Comparison of ENCODE assay signal across 13 cellular contexts in the genomic region with DNA sequence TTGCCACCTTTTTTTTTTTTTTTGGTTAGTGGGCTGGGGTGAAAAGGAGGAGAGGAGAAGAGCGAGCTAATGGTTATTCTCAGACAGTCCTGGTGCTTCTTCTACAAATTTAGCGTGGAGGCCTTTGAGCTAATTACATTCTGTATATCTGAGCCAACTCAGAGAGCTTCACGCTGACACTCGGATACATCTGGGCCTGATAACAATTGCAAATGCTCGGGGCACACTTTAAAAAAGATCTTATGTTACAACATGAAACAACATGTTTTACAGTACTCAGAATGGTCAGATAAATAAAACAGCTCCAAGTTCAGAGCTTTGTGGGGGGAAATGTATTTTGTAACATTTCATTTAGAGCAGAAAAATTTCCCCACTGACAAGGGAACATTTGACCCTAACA.
"Had no signal": no experiment of that assay in that cellular context is flagged by ENCODE, and none has a peak within 500 bp of the region (broad histone marks: within the 10 kb centered on the region; RNA-seq: fewer than 3 reads in every experiment).

No MANE protein-coding gene starts in this region.

- DNase-seq: activated CD4-positive, alpha-beta T cell treated with anti-CD3 and anti-CD28 coated beads, Interleukin-2, amount 50 U/mL, for 1 hour; activated naive CD4-positive, alpha-beta T cell treated with anti-CD3 and anti-CD28 coated beads for 36 hours; activated T-cell treated with anti-CD3 and anti-CD28 coated beads for 4 hours; effector CD8-positive, alpha-beta T cell; lower lobe of right lung; naive thymus-derived CD4-positive, alpha-beta T cell; occipital lobe; psoas muscle; stimulated activated CD4-positive, alpha-beta T cell treated with anti-CD3 and anti-CD28 coated beads, Interleukin-15, amount 100 ng/mL, for 24 hours; stimulated activated CD4-positive, alpha-beta T cell treated with anti-CD3 and anti-CD28 coated beads, Interleukin-4, amount 100 ng/mL, for 4 hours; stomach had no signal

- H3K4me3 ChIP-seq: coronary artery, lower lobe of right lung, psoas muscle, stomach, thoracic aorta had no signal

- H3K36me3 ChIP-seq: lower lobe of right lung, stomach, thoracic aorta had no signal

- H3K27ac ChIP-seq: coronary artery, lower lobe of right lung, psoas muscle, stomach, thoracic aorta had no signal

- H3K27me3 ChIP-seq: stomach had no signal

- H3K4me1 ChIP-seq: lower lobe of right lung, psoas muscle, stomach had no signal

- H3K9me3 ChIP-seq: lower lobe of right lung, psoas muscle, thoracic aorta had no signal
